Comparison of ENCODE assay signal across 1 cellular context in genomic region chr3:128993461-128994172, GRCh38.
TF ChIP-seq lines count a peak whose summit lies in the region.

A gene with protein sequence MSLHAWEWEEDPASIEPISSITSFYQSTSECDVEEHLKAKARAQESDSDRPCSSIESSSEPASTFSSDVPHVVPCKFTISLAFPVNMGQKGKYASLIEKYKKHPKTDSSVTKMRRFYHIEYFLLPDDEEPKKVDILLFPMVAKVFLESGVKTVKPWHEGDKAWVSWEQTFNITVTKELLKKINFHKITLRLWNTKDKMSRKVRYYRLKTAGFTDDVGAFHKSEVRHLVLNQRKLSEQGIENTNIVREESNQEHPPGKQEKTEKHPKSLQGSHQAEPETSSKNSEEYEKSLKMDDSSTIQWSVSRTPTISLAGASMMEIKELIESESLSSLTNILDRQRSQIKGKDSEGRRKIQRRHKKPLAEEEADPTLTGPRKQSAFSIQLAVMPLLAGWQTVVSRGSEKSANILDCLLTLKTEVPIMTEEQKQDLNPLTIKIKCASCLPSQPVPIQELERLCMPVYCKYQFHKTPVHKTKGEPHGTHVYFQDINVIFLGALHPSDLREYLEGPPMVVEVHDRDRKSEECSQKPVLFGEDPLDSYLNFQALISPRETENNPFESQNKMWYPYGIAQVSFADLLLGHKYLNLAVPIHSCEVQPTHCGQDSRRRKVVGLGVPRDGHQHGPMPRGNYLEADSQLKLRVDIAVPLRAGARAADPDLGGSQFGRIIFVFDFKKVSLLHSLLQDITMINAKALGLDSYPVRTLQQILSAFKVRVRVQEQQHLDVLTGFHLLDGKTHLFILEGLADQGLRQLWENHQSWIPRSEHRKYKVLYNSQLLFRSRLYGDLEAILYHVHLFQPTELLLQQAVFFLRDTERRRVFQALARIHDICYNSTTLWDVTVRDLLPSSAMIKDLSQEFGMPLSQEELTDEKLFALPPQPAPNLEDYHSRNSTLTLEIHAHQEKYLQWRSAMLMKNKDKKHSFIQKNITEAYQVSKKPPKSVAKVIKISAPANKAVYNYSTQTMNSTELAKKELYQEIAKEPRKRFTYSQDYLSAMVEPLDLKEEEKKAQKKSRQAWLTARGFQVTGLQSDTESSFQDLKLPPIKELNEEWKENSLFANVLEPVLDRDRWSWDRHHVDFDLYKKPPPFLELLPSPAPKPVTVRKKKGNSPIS (minus strand): TSS chr3:128994076. CDS start chr3:128993304, 772 bp downstream.

TF ChIP-seq in SK-N-SH, 30 proteins besides CTCF, POLR2A, EP300 and RAD21:
- TF ChIP-seq NFIC (IDR thresholded peaks at IDR 0.05; ENCODE audit: borderline replicate concordance): no peak
- TF ChIP-seq, protein P1, sequence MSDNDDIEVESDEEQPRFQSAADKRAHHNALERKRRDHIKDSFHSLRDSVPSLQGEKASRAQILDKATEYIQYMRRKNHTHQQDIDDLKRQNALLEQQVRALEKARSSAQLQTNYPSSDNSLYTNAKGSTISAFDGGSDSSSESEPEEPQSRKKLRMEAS (IDR thresholded peaks at IDR 0.05; ENCODE audit: low read depth): no peak
- no peak for TF ChIP-seq YY1 (IDR thresholded peaks at IDR 0.05; ENCODE audit: low read depth)
- TF ChIP-seq ELF1 (IDR thresholded peaks at IDR 0.05): no peak
